9 cellular contexts compared by ENCODE assay signal in the genomic region with DNA sequence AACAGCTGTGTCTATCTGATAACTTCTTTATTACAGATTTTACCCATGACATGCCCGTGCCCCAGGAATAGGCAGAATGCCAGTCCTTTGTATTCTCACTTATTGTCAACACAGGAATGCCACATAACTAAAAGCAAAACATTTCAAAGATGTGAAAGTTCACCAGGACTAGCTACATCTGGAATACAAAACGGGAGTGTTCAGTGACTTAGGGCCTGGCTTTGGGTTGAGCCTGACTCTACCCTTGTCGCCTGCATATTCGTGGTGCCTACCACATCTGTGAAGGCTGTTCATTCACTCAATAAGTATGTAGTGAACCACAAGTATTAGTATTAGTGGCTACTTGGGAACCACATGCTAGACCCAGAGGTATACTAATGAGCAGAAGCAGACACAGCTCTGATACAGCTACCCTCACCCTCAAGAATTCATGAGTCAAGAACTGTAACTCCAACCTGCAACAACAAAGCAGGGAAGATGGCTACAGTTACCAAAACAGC. TPM values are rescaled to one million over a fixed set of nuclear protein-coding genes. Genes with fewer than 3 reads are reported as not detected.
DNase-seq lines count a peak whose midpoint lies in the region; ATAC-seq and TF ChIP-seq lines count a peak whose summit lies in the region.
"Had no signal": no experiment of that assay in that cellular context is flagged by ENCODE, and none has a peak within 500 bp of the region (broad histone marks: within the 10 kb centered on the region; RNA-seq: fewer than 3 reads in every experiment).

No MANE protein-coding gene starts in this region.

- H3K4me1 Mint-ChIP-seq in IgD-negative memory B cell = peaks cover 46 to 62% (median 54%) of the 10 kb centered on the region in 3 donors
- peaks cover 81% of the 10 kb centered on the region for H3K4me1 Mint-ChIP-seq in stimulated activated naive CD8-positive, alpha-beta T cell treated with anti-CD3 and anti-CD28 coated beads, Interleukin-15, Interleukin-2, amounts not matched to agents 100 ng/mL and 50 ng/mL, for 24 hours (ENCODE audit: low read depth)

- peaks cover 8% of the 10 kb centered on the region for H3K36me3 Mint-ChIP-seq in IgD-negative memory B cell
- peaks cover 56% of the 10 kb centered on the region for H3K36me3 Mint-ChIP-seq in stimulated activated naive CD8-positive, alpha-beta T cell treated with anti-CD3 and anti-CD28 coated beads, Interleukin-15, Interleukin-2, amounts not matched to agents 100 ng/mL and 50 ng/mL, for 24 hours (ENCODE audit: low read depth)

- peak overlapping the region; percentile 22 for H3K4me3 ChIP-seq in epithelial cell of esophagus (ENCODE audit: low read length)
- H3K4me3 ChIP-seq: K562 had no signal

- peak overlapping the region in 1 of 3 donors; percentile 80 for H3K27ac Mint-ChIP-seq in IgD-negative memory B cell
- peak overlapping the region; percentile 97 for H3K27ac Mint-ChIP-seq in stimulated activated naive CD8-positive, alpha-beta T cell treated with anti-CD3 and anti-CD28 coated beads, Interleukin-15, Interleukin-2, amounts not matched to agents 100 ng/mL and 50 ng/mL, for 24 hours

- peak; percentile 47 for ATAC-seq in GM21381 (IDR thresholded peaks at IDR 0.05; ENCODE audit: unreplicated experiment)
- ATAC-seq: K562 had no signal

- H3K9me3 Mint-ChIP-seq in IgD-negative memory B cell = no peaks in the 10 kb centered on the region
- no peaks in the 10 kb centered on the region for H3K9me3 Mint-ChIP-seq in stimulated activated naive CD8-positive, alpha-beta T cell treated with anti-CD3 and anti-CD28 coated beads, Interleukin-15, Interleukin-2, amounts not matched to agents 100 ng/mL and 50 ng/mL, for 24 hours

- DNase-seq in EH (ENCODE audit: low read depth) (peak; percentile 74), epithelial cell of esophagus (ENCODE audit: low read depth) (peak; percentile 81), iPS-NIHi7 (ENCODE audit: extremely low spot score) (no peak), mesenteric fat pad (ENCODE audit: low spot score) (no peak), GM19238 (ENCODE audit: insufficient read length, low spot score) (no peak)

- TF ChIP-seq CTCF in epithelial cell of esophagus (IDR thresholded peaks at IDR 0.05; ENCODE audit: insufficient read depth, low read depth, low read length, missing control alignments) = no peak

- peak overlapping the region; percentile 95 to 98 (median 96) for H3K4me3 Mint-ChIP-seq in IgD-negative memory B cell
- H3K4me3 Mint-ChIP-seq in stimulated activated naive CD8-positive, alpha-beta T cell treated with anti-CD3 and anti-CD28 coated beads, Interleukin-15, Interleukin-2, amounts not matched to agents 100 ng/mL and 50 ng/mL, for 24 hours = peak overlapping the region; percentile 91

- H3K27me3 Mint-ChIP-seq in IgD-negative memory B cell = no peaks in the 10 kb centered on the region
- no peaks in the 10 kb centered on the region for H3K27me3 Mint-ChIP-seq in stimulated activated naive CD8-positive, alpha-beta T cell treated with anti-CD3 and anti-CD28 coated beads, Interleukin-15, Interleukin-2, amounts not matched to agents 100 ng/mL and 50 ng/mL, for 24 hours

RNA-seq across cellular contexts. Expression of a gene that starts 2.8 kb away (rescaled TPM):
- 33.5 TPM for polyA plus RNA-seq in IgD-negative memory B cell
- 23.0 TPM for total RNA-seq in mesenteric fat pad

Comparison
In these comparisons a context has a peak if more than half of its experiments do, and no peak if none do; other contexts are left out.
1. DNase-seq: peak in EH (single experiment) and epithelial cell of esophagus (single experiment); none in iPS-NIHi7 (single experiment), mesenteric fat pad (single experiment) and GM19238 (single experiment).